ENCODE assay signal across 9 cellular contexts in the genomic region with DNA sequence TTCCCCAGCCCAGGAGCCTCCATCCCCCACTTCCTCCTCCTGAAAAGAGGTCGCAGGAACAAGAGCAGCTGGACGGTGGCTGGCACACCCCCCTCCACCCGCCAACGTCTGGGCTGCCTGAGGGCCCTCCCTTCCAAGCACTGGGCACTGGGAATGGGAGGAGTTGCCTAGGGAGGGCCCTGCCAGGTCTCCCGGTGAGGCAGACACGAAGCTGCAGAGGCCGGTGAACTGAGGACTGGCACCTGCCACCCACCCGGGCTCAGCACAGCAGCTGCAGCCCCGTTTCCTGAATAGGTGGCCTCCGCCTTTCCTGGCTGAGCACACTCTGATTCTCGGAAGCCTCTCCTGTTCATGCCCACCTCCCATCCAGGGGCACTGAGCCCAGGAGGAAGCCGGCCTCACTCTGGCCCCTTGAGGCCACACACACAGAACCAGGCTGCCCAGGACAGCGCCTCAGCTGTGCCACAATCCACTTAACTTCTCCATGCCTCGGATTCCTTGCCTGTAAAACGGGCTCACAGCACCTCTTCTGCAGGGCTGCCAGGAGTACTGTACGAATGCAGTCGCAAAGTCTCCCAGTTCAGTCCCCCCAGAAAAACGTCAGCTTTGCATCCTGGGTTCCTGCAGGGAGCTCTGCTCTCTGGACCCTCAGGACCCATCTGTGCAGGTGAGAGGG. TPM values are rescaled to one million over a fixed set of nuclear protein-coding genes. Genes with fewer than 3 reads are reported as not detected.
DNase-seq lines count a peak whose midpoint lies in the region; ATAC-seq and TF ChIP-seq lines count a peak whose summit lies in the region.
"Had no signal": no experiment of that assay in that cellular context is flagged by ENCODE, and none has a peak within 500 bp of the region (broad histone marks: within the 10 kb centered on the region; RNA-seq: fewer than 3 reads in every experiment).

No MANE protein-coding gene starts in this region.

- ATAC-seq in omental fat pad (ENCODE audit: low FRiP score), result peak; percentile 15
- no peak for ATAC-seq in GM19452 (IDR thresholded peaks at IDR 0.05; ENCODE audit: unreplicated experiment)

- H3K4me3 ChIP-seq in epithelial cell of esophagus (ENCODE audit: low read length), result peak overlapping the region; percentile 43

- DNase-seq in Daoy (ENCODE audit: low read depth), result peak; percentile 44
- peak; percentile 83 for DNase-seq in NCI-H510A (lab: John Stamatoyannopoulos, UW)
- DNase-seq in epithelial cell of esophagus (ENCODE audit: low read depth), result peak; percentile 28
- no peak for DNase-seq in omental fat pad (ENCODE audit: low spot score)
- DNase-seq in RPMI8226, result no peak
- no peak for DNase-seq in superior temporal gyrus (ENCODE audit: extremely low spot score)
- DNase-seq in DMS114 treated with DMSO at 0.1 percent for 48 hours (lab: John Stamatoyannopoulos, UW; ENCODE audit: unreplicated experiment), result no peak

- no peak for TF ChIP-seq CTCF in epithelial cell of esophagus (IDR thresholded peaks at IDR 0.05; ENCODE audit: insufficient read depth, low read depth, low read length, missing control alignments)
- no peak for TF ChIP-seq CTCF in omental fat pad (IDR thresholded peaks at IDR 0.05)

RNA-seq across cellular contexts. Expression of gene NPDC1, which starts 1.3 kb away (rescaled TPM):
- 15.9 and 17.4 TPM in 2 replicates for total RNA-seq in Daoy (2014; rRNA removed; shearing (Covaris generic))
- 10 to 100 TPM; 37.2 to 70.5 (median 58.5) TPM for total RNA-seq in omental fat pad

RNA-seq across cellular contexts. Expression of gene ENTPD2, which starts 9.2 kb away (rescaled TPM):
- total RNA-seq in Daoy (2014; rRNA removed; shearing (Covaris generic)), result not detected in 2 replicates
- under 1 TPM in 3 of 4 donors, not detected in 1; 0.25 to 0.72 (median 0.28) TPM for total RNA-seq in omental fat pad
- total RNA-seq: lung microvascular endothelial cell had no signal

RNA-seq across cellular contexts. Expression of gene FUT7, which starts 12.8 kb away (rescaled TPM):
- not detected in 2 replicates for total RNA-seq in Daoy (2014; rRNA removed; shearing (Covaris generic))
- 1 to 10 TPM in 1 of 4 donors, under 1 TPM in 2, not detected in 1; 0.19 to 3.6 (median 0.31) TPM for total RNA-seq in omental fat pad
- total RNA-seq: lung microvascular endothelial cell had no signal

RNA-seq across cellular contexts. Expression of gene ABCA2, which starts 16.6 kb away (rescaled TPM):
- total RNA-seq in Daoy (2014; rRNA removed; shearing (Covaris generic)), result 1.2 and 2.2 TPM in 2 replicates
- 10 to 100 TPM; 15.4 to 31.5 (median 25.9) TPM for total RNA-seq in omental fat pad

RNA-seq across cellular contexts. Expression of gene SAPCD2, which starts 25.7 kb away (rescaled TPM):
- total RNA-seq in Daoy (2014; rRNA removed; shearing (Covaris generic)), result 69.8 and 86.6 TPM in 2 replicates
- 1 to 10 TPM in 1 of 4 donors, under 1 TPM in 2, not detected in 1; 0.13 to 1.8 (median 0.37) TPM for total RNA-seq in omental fat pad

Comparison
In these comparisons a context has a peak if more than half of its experiments do, and no peak if none do; other contexts are left out.
1. DNase-seq: peak in Daoy (single experiment), NCI-H510A (single experiment) and epithelial cell of esophagus (single experiment); none in omental fat pad (single experiment), RPMI8226 (single experiment), superior temporal gyrus (single experiment) and DMS114 treated with DMSO at 0.1 percent for 48 hours (single experiment).